Comparison of ENCODE assay signal across 1 cellular context in genomic region chr3:155026999-155027591, GRCh38.
TF ChIP-seq lines count a peak whose summit lies in the region.

No MANE protein-coding gene starts in this region.

TF ChIP-seq in HepG2, 621 proteins besides CTCF, POLR2A, EP300 and RAD21 (continued from another document):
- TF ChIP-seq ZNF275 (CRISPR knock-in tag; IDR thresholded peaks at IDR 0.05; ENCODE audit: borderline replicate concordance) (no peak), ZNF383 (CRISPR knock-in tag; IDR thresholded peaks at IDR 0.05; ENCODE audit: borderline replicate concordance) (no peak), ZNF234 (CRISPR knock-in tag; conservative IDR thresholded peaks at IDR 0.05) (no peak), ARNTL (CRISPR knock-in tag; IDR thresholded peaks at IDR 0.05) (no peak)
